Comparison of ENCODE assay signal across 1 cellular context in genomic region chr4:83858121-83858520, GRCh38.
TF ChIP-seq lines count a peak whose summit lies in the region.

No MANE protein-coding gene starts in this region.

TF ChIP-seq in GM23338, 12 proteins besides CTCF, POLR2A, EP300 and RAD21 (continued from another document):
- TF ChIP-seq STAT1 (IDR thresholded peaks at IDR 0.05; ENCODE audit: unreplicated experiment): no peak
